In the genomic region with DNA sequence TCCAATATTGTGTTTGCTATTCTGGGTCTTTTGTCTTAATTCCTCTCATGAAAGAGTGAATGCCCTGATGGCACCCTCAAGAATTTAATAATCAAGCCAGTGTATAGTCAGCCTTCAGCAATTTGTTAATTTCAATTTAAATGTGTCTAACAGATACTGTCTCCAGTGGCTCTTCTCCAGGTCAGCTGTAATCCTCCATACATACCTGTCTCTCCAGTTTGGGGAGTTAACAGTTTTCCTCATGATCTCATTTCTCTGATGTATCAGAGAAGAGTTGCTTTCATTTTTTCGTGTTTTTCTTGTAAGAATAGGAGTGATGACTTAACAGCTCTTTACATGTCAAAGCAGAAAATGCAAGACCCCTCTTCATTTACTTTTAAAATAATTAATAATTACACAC, we compare ENCODE assay signal across 33 cellular contexts.
"Had no signal": no experiment of that assay in that cellular context is flagged by ENCODE, and none has a peak within 500 bp of the region (broad histone marks: within the 10 kb centered on the region; RNA-seq: fewer than 3 reads in every experiment).

No MANE protein-coding gene starts in this region.

- DNase-seq: activated B cell treated with CpG ODN at 0.5 μM for 24 hours; activated CD4-positive, alpha-beta memory T cell treated with anti-CD3 and anti-CD28 coated beads for 36 hours; activated CD4-positive, alpha-beta T cell treated with anti-CD3 and anti-CD28 coated beads for 4 hours; activated CD4-positive, alpha-beta T cell treated with anti-CD3 and anti-CD28 coated beads, Interleukin-2, amount 10 ng/mL, durations not matched to agents 24 days and 14 days; activated CD4-positive, alpha-beta T cell treated with anti-CD3 and anti-CD28 coated beads, Interleukin-2, amount 50 U/mL, for 1 hour; activated CD4-positive, alpha-beta T cell treated with anti-CD3 and anti-CD28 coated beads, Interleukin-2, amount 50 U/mL, for 4 hours; activated CD4-positive, CD25-positive, alpha-beta regulatory T cell treated with anti-CD3 and anti-CD28 coated beads, Interleukin-2, amount 50 U/mL, for 72 hours; activated CD8-positive, alpha-beta memory T cell treated with anti-CD3 and anti-CD28 coated beads, Interleukin-2, amount 50 U/mL, for 4 hours; activated CD8-positive, alpha-beta T cell treated with anti-CD3 and anti-CD28 coated beads for 36 hours; activated effector memory CD4-positive, alpha-beta T cell treated with anti-CD3 and anti-CD28 coated beads, Interleukin-2, amount 50 U/mL, for 16 hours; activated gamma-delta T cell treated with Interleukin-2 at 50 U/mL for 16 hours; activated naive CD4-positive, alpha-beta T cell; activated naive CD4-positive, alpha-beta T cell treated with anti-CD3 and anti-CD28 coated beads for 36 hours; activated naive CD4-positive, alpha-beta T cell treated with anti-CD3 and anti-CD28 coated beads, Interleukin-2, amount 50 U/mL, for 16 hours; activated naive CD8-positive, alpha-beta T cell treated with anti-CD3 and anti-CD28 coated beads for 36 hours; activated T-cell treated with anti-CD3 and anti-CD28 coated beads for 4 hours; activated T-cell treated with anti-CD3 and anti-CD28 coated beads, Interleukin-2, amount 50 U/mL, for 1 hour; activated T-cell treated with anti-CD3 and anti-CD28 coated beads, Interleukin-2, amount 50 U/mL, for 4 hours; activated T-cell treated with anti-CD3 and anti-CD28 coated beads, Interleukin-2, amount 50 U/mL, for 72 hours; adrenal gland; amniotic stem cell; aorta; body of pancreas; brain microvascular endothelial cell; caudate nucleus; cerebellar nuclear complex; T-helper 1 cell; T-helper 2 cell; T-helper 9 cell had no signal

- ATAC-seq: activated CD8-positive, alpha-beta T cell treated with anti-CD3 and anti-CD28 coated beads for 36 hours; activated naive CD4-positive, alpha-beta T cell treated with anti-CD3 and anti-CD28 coated beads, Interleukin-2, amount 50 U/mL, for 72 hours; activated T-cell treated with anti-CD3 and anti-CD28 coated beads, Interleukin-2, amount 50 U/mL, for 4 hours; activated T-cell treated with anti-CD3 and anti-CD28 coated beads, Interleukin-2, amount 50 U/mL, for 72 hours; activated T-helper 17 cell treated with anti-CD3 and anti-CD28 coated beads, Interleukin-2, amount 50 U/mL, for 72 hours; body of pancreas had no signal

- H3K4me3 ChIP-seq: adrenal gland, body of pancreas, breast epithelium, cardiac muscle cell had no signal
